ENCODE assay signal across 8 cellular contexts in genomic region chr11:47551086-47551485, GRCh38. TPM values are rescaled to one million over a fixed set of nuclear protein-coding genes. Genes with fewer than 3 reads are reported as not detected.
A peak's percentile ranks its signal among the peaks of the same experiment; 100 is the strongest.
DNase-seq lines count a peak whose midpoint lies in the region; ATAC-seq and TF ChIP-seq lines count a peak whose summit lies in the region.

No MANE protein-coding gene starts in this region.

- H3K4me1 Mint-ChIP-seq in activated T-cell treated with anti-CD3 and anti-CD28 coated beads, Interleukin-2, amount 50 U/mL, for 72 hours (ENCODE audit: low read depth), result peaks cover 56% of the 10 kb centered on the region
- H3K4me1 Mint-ChIP-seq in natural killer cell, result peaks cover 43 to 51% of the 10 kb centered on the region in 2 donors

- no peaks in the 10 kb centered on the region for H3K27me3 Mint-ChIP-seq in activated T-cell treated with anti-CD3 and anti-CD28 coated beads, Interleukin-2, amount 50 U/mL, for 72 hours (ENCODE audit: low read depth)
- H3K27me3 Mint-ChIP-seq in natural killer cell (ENCODE audit: low read depth in 2 of 2), result no peaks in the 10 kb centered on the region

- no peak for ATAC-seq in activated T-cell treated with anti-CD3 and anti-CD28 coated beads, Interleukin-2, amount 50 U/mL, for 72 hours (replicated peaks in 1 of 2)
- ATAC-seq in natural killer cell (no peak), GM21367 (IDR thresholded peaks at IDR 0.05; ENCODE audit: unreplicated experiment) (no peak), GM21447 (IDR thresholded peaks at IDR 0.05; ENCODE audit: unreplicated experiment) (no peak)

- peak overlapping the region in 1 of 2 donors; percentile 94 for H3K27ac ChIP-seq in coronary artery

- no peaks in the 10 kb centered on the region for H3K9me3 Mint-ChIP-seq in activated T-cell treated with anti-CD3 and anti-CD28 coated beads, Interleukin-2, amount 50 U/mL, for 72 hours
- H3K9me3 Mint-ChIP-seq in natural killer cell, result no peaks in the 10 kb centered on the region

- TF ChIP-seq CTCF in coronary artery (IDR thresholded peaks at IDR 0.05) (no peak), natural killer cell (IDR thresholded peaks at IDR 0.05) (no peak)

- intact Hi-C loops in natural killer cell (cut with micrococcal nuclease), result loop anchor here (5.0 kb wide), 1 partner anchor 34 kb away; no protein-coding TSS in a partner anchor

- H3K4me3 ChIP-seq in coronary artery, result peak overlapping the region; percentile 92

- H3K36me3 Mint-ChIP-seq in activated T-cell treated with anti-CD3 and anti-CD28 coated beads, Interleukin-2, amount 50 U/mL, for 72 hours (ENCODE audit: insufficient read depth in 2 of 2), result peaks cover 8 to 9% of the 10 kb centered on the region in 2 donors
- H3K36me3 Mint-ChIP-seq in natural killer cell, result no peaks in the 10 kb centered on the region

- peak overlapping the region; percentile 91 for H3K27ac Mint-ChIP-seq in activated T-cell treated with anti-CD3 and anti-CD28 coated beads, Interleukin-2, amount 50 U/mL, for 72 hours
- H3K27ac Mint-ChIP-seq in natural killer cell, result peak overlapping the region; percentile 91 to 97

- DNase-seq in activated T-cell treated with anti-CD3 and anti-CD28 coated beads, Interleukin-2, amount 50 U/mL, for 72 hours, result no peak
- no peak for DNase-seq in activated T-cell treated with anti-CD3 and anti-CD28 coated beads, Interleukin-2, amount 50 U/mL, for 48 hours
- DNase-seq in NCI-H69 (lab: John Stamatoyannopoulos, UW) (peak; percentile 56), coronary artery (ENCODE audit: low spot score) (no peak), natural killer cell (no peak), middle frontal gyrus (ENCODE audit: extremely low spot score, low spot score) (no peak)

- peak overlapping the region; percentile 97 to 99 for H3K4me3 Mint-ChIP-seq in activated T-cell treated with anti-CD3 and anti-CD28 coated beads, Interleukin-2, amount 50 U/mL, for 72 hours
- peak overlapping the region; percentile 97 for H3K4me3 Mint-ChIP-seq in natural killer cell

RNA-seq across cellular contexts. Expression of gene CELF1, which starts 1.8 kb away (rescaled TPM):
- total RNA-seq in activated T-cell treated with anti-CD3 and anti-CD28 coated beads, Interleukin-2, amount 50 U/mL, for 72 hours, result 100 to 1,000 TPM; 128 to 149 TPM
- total RNA-seq in natural killer cell, result 100 to 1,000 TPM; 128 to 168 (median 162) TPM

RNA-seq across cellular contexts. Expression of gene PTPMT1, which starts 14.3 kb away (rescaled TPM):
- 10 to 100 TPM; 37.0 to 40.1 TPM for total RNA-seq in activated T-cell treated with anti-CD3 and anti-CD28 coated beads, Interleukin-2, amount 50 U/mL, for 72 hours
- 10 to 100 TPM; 19.4 to 28.6 (median 20.4) TPM for total RNA-seq in natural killer cell

RNA-seq across cellular contexts. Expression of gene KBTBD4, which starts 27.7 kb away (rescaled TPM):
- total RNA-seq in activated T-cell treated with anti-CD3 and anti-CD28 coated beads, Interleukin-2, amount 50 U/mL, for 72 hours, result 10 to 100 TPM; 17.2 to 18.6 TPM
- total RNA-seq in natural killer cell, result 10 to 100 TPM; 17.7 to 24.1 (median 20.9) TPM

RNA-seq across cellular contexts. Expression of gene NDUFS3, which starts 27.8 kb away (rescaled TPM):
- total RNA-seq in activated T-cell treated with anti-CD3 and anti-CD28 coated beads, Interleukin-2, amount 50 U/mL, for 72 hours, result 10 to 100 TPM; 78.9 to 84.2 TPM
- total RNA-seq in natural killer cell, result 100 to 1,000 TPM; 114 to 138 (median 115) TPM

RNA-seq across cellular contexts. Expression of gene FAM180B, which starts 35.4 kb away (rescaled TPM):
- total RNA-seq in activated T-cell treated with anti-CD3 and anti-CD28 coated beads, Interleukin-2, amount 50 U/mL, for 72 hours, result under 1 TPM; 0.16 to 0.24 TPM
- under 1 TPM in 1 of 3 donors, not detected in 2; 0.25 TPM for total RNA-seq in natural killer cell
